33 cellular contexts compared by ENCODE assay signal in genomic region chr17:41794603-41794975, GRCh38. TPM values are rescaled to one million over a fixed set of nuclear protein-coding genes. Genes with fewer than 3 reads are reported as not detected.
DNase-seq lines count a peak whose midpoint lies in the region; ATAC-seq, FAIRE-seq and TF ChIP-seq lines count a peak whose summit lies in the region.
"Had no signal": no experiment of that assay in that cellular context is flagged by ENCODE, and none has a peak within 500 bp of the region (broad histone marks: within the 10 kb centered on the region; RNA-seq: fewer than 3 reads in every experiment).

No MANE protein-coding gene starts in this region.

- H3K4me1 ChIP-seq in A549 (peaks cover 54% of the 10 kb centered on the region), IMR-90 (ENCODE audit: control insufficient read depth, insufficient read depth, low read length) (peaks cover 23% of the 10 kb centered on the region), esophagus squamous epithelium (peaks cover 28 to 69% (median 29%) of the 10 kb centered on the region in 3 donors)
- H3K4me1 ChIP-seq: HAP-1, prostate gland had no signal

- DNase-seq in A549 (ENCODE audit: low read depth in 1 of 2, low spot score in 1 of 2) (no peak), IMR-90 (no peak), esophagus squamous epithelium (lab: John Stamatoyannopoulos, UW) (no peak), nephron progenitor cell (no peak), ecto neural progenitor cell (ENCODE audit: low spot score) (no peak), DMS53 treated with DMSO at 0.1 percent for 48 hours (lab: John Stamatoyannopoulos, UW; ENCODE audit: unreplicated experiment) (no peak), UCSD-AML1 (lab: John Stamatoyannopoulos, UW; ENCODE audit: unreplicated experiment) (no peak)
- DNase-seq: activated CD8-positive, alpha-beta T cell treated with anti-CD3 and anti-CD28 coated beads, Interleukin-2, amount 10 ng/mL, durations not matched to agents 7 days and 5 days; anterior cingulate cortex; caudate nucleus; cortex of kidney; DND-41; KBM-7; MG63; naive B cell; NCI-H1105 treated with DMSO at 0.1 percent for 48 hours; NCI-H2029; NCI-H2227 treated with DMSO at 0.1 percent for 48 hours; NCI-H526 treated with DMSO at 0.1 percent for 48 hours; nucleus accumbens; stimulated activated naive CD4-positive, alpha-beta T cell treated with Interleukin-2 at 50 U/mL for 16 hours; T-helper 17 cell; testis had no signal

- peak overlapping the region; percentile 24; the same call in 1 of the 2 replicates for H4K91ac ChIP-seq in IMR-90 (ENCODE audit: insufficient read depth, low read depth, low read length)

- peak overlapping the region; percentile 33 for H3K14ac ChIP-seq in IMR-90 (replicated peaks; ENCODE audit: low read depth, low read length)

- intact Hi-C loops in IMR-90 (cut with micrococcal nuclease) (no loop called here), esophagus squamous epithelium (cut with DNase I) (no loop called here)

- BruUV-seq in IMR-90 (replicated peaks; lab: Mats Ljungman, UMichigan): no TSS peak

- H3K18ac ChIP-seq in IMR-90 (ENCODE audit: low read depth, low read length): peak overlapping the region; percentile 13

- peak overlapping the region; percentile 68; the same call in 1 of the 2 replicates for H2BK20ac ChIP-seq in IMR-90 (ENCODE audit: low read depth, low read length)

- peak overlapping the region; percentile 73 for H3K4me2 ChIP-seq in A549
- no peak overlapping the region for H3K4me2 ChIP-seq in IMR-90 (ENCODE audit: low read depth, low read length)
- H3K4me2 ChIP-seq: BLaER1 treated with 17β-estradiol and CSF1 and Interleukin-3, amounts not matched to agents 10 nM and 100 nM had no signal

- H3K27ac ChIP-seq in A549 (peak overlapping the region; percentile 86 to 92), IMR-90 (ENCODE audit: insufficient read depth, low read length) (peak overlapping the region; percentile 52; the same call in 1 of the 2 replicates), esophagus squamous epithelium (peak overlapping the region in 3 of 4 donors; percentile 92 to 96 (median 96))
- H3K27ac ChIP-seq: BLaER1 treated with 17β-estradiol and CSF1 and Interleukin-3, amounts not matched to agents 10 nM and 100 nM; esophagus muscularis mucosa; SK-N-MC; testis had no signal

- H3K9ac ChIP-seq in IMR-90 (ENCODE audit: low read depth, low read length): no peak overlapping the region
- H3K9ac ChIP-seq: BLaER1 treated with 17β-estradiol and CSF1 and Interleukin-3, amounts not matched to agents 10 nM and 100 nM had no signal

- H2AK5ac ChIP-seq in IMR-90 (ENCODE audit: low read depth, low read length): peak overlapping the region; percentile 86; the same call in 1 of the 2 replicates

- no peak overlapping the region for H3K56ac ChIP-seq in IMR-90 (ENCODE audit: extremely low read depth, insufficient read depth, low read length)

- no peaks in the 10 kb centered on the region for H4K20me1 ChIP-seq in IMR-90 (ENCODE audit: insufficient read depth, low read length)
- H4K20me1 ChIP-seq: BLaER1 treated with 17β-estradiol and CSF1 and Interleukin-3, amounts not matched to agents 10 nM and 100 nM had no signal

- 95% methylated on average over 5 of the region's 5 CpGs for WGBS in A549 (ENCODE audit: missing lambda C conversion rate)
- WGBS in IMR-90 (ENCODE audit: extremely low coverage in 2 of 2, insufficient read length in 1 of 2), 2 experiments: 80% methylated on average over 2 of the region's 5 CpGs; no CpG with 5 or more reads in 1 of the 2 experiments
- WGBS in esophagus squamous epithelium, 2 donors: 86 to 92% methylated on average over 5 of the region's 5 CpGs

- H2AFZ ChIP-seq in IMR-90 (replicated peaks; ENCODE audit: low read length, poor library complexity): no peak overlapping the region

- dilution Hi-C loops in IMR-90 (cut with HindIII; ENCODE audit: low sequenced_read_pairs, unreplicated experiment): no loop called here

- POLR2A ChIA-PET in A549 (lab: Yijun Ruan, JAX): interaction anchor here (0.7 to 3.2 kb wide), 4 partner anchors 8 to 106 kb away, joined by 4 to 18 read pairs (median 14); partner anchors contain the start of genes EIF1 and JUP
- POLR2A ChIA-PET in IMR-90 (lab: Charles Lee; ENCODE audit: unreplicated experiment): interaction anchor here (0.5 to 0.8 kb wide), 2 partner anchors 8 to 123 kb away, joined by 3 to 5 read pairs; no protein-coding TSS in a partner anchor

- no peak overlapping the region for H3K23ac ChIP-seq in IMR-90 (ENCODE audit: low read depth, low read length)

- H3K27me3 ChIP-seq in IMR-90 (ENCODE audit: control insufficient read depth, insufficient read depth, low read length): no peaks in the 10 kb centered on the region
- H3K27me3 ChIP-seq in esophagus squamous epithelium: no peaks in the 10 kb centered on the region
- H3K27me3 ChIP-seq: BLaER1 treated with 17β-estradiol and CSF1 and Interleukin-3, amounts not matched to agents 10 nM and 100 nM; MG63; testis had no signal

- no peak overlapping the region for H3K4me3 Mint-ChIP-seq in nephron progenitor cell
- H3K4me3 Mint-ChIP-seq: activated CD8-positive, alpha-beta T cell treated with anti-CD3 and anti-CD28 coated beads, Interleukin-2, amount 10 ng/mL, durations not matched to agents 7 days and 5 days; activated naive CD8-positive, alpha-beta T cell; naive B cell; T-helper 17 cell had no signal

- H3K4me3 ChIP-seq in A549 (no peak overlapping the region), IMR-90 (ENCODE audit: insufficient read depth, low read depth, low read length) (no peak overlapping the region), esophagus squamous epithelium (no peak overlapping the region)
- H3K4me3 ChIP-seq: BLaER1 treated with 17β-estradiol and CSF1 and Interleukin-3, amounts not matched to agents 10 nM and 100 nM; esophagus muscularis mucosa; HAP-1; MG63; prostate gland; SK-N-MC; testis had no signal

- in situ Hi-C loops in IMR-90 (cut with MboI; ENCODE audit: low sequenced_read_pairs): no loop called here

- H2BK120ac ChIP-seq in IMR-90 (ENCODE audit: low read depth, low read length): peak overlapping the region; percentile 63; the same call in 1 of the 2 replicates

- peak overlapping the region; percentile 59 for H3K27ac Mint-ChIP-seq in nephron progenitor cell
- H3K27ac Mint-ChIP-seq: activated CD8-positive, alpha-beta T cell treated with anti-CD3 and anti-CD28 coated beads, Interleukin-2, amount 10 ng/mL, durations not matched to agents 7 days and 5 days; activated naive CD8-positive, alpha-beta T cell; T-helper 17 cell had no signal

- TF ChIP-seq CTCF in A549 (IDR thresholded peaks at IDR 0.05) (no peak), IMR-90 (conservative IDR thresholded peaks at IDR 0.05; ENCODE audit: low read depth, low read length) (no peak), esophagus squamous epithelium (IDR thresholded peaks at IDR 0.05) (no peak), nephron progenitor cell (IDR thresholded peaks at IDR 0.05) (no peak)

- H4K5ac ChIP-seq in IMR-90 (ENCODE audit: low read depth, low read length): no peak overlapping the region

- TF ChIP-seq POLR2A in A549 (IDR thresholded peaks at IDR 0.05; ENCODE audit: low read length) (no peak), IMR-90 (IDR thresholded peaks at IDR 0.05; ENCODE audit: low read depth, low read length) (no peak), esophagus squamous epithelium (IDR thresholded peaks at IDR 0.05) (no peak)

- peak overlapping the region; percentile 58 for H2AK9ac ChIP-seq in IMR-90 (replicated peaks; ENCODE audit: low read depth, low read length, poor library complexity)

- peaks cover 13% of the 10 kb centered on the region for H3K9me1 ChIP-seq in IMR-90 (ENCODE audit: insufficient read depth, low read length)

- H3K9me3 ChIP-seq in A549: no peaks in the 10 kb centered on the region
- no peaks in the 10 kb centered on the region for H3K9me3 ChIP-seq in IMR-90 (ENCODE audit: control insufficient read depth, insufficient read depth, low read length)
- H3K9me3 ChIP-seq in esophagus squamous epithelium: no peaks in the 10 kb centered on the region
- H3K9me3 ChIP-seq: BLaER1 treated with 17β-estradiol and CSF1 and Interleukin-3, amounts not matched to agents 10 nM and 100 nM; esophagus muscularis mucosa; HAP-1; MG63; prostate gland; testis had no signal

- no peak for TF ChIP-seq EP300 in A549 (IDR thresholded peaks at IDR 0.05)

- no peaks in the 10 kb centered on the region for H3K79me1 ChIP-seq in IMR-90 (ENCODE audit: low read depth in 1 of 2, low read length in 2 of 2)

- peaks cover 75% of the 10 kb centered on the region for H3K4me1 Mint-ChIP-seq in nephron progenitor cell
- H3K4me1 Mint-ChIP-seq: naive B cell had no signal

- peaks cover 11% of the 10 kb centered on the region for H3K27me3 Mint-ChIP-seq in nephron progenitor cell (ENCODE audit: low read depth, poor library complexity)
- H3K27me3 Mint-ChIP-seq: activated naive CD8-positive, alpha-beta T cell; T-helper 17 cell had no signal

- peak overlapping the region in 1 of 2 experiments; percentile 45; a peak in 2 of 4 replicates for H4K8ac ChIP-seq in IMR-90 (ENCODE audit: low read depth in 2 of 2, low read length in 2 of 2)

- H3K9me3 Mint-ChIP-seq in nephron progenitor cell: no peaks in the 10 kb centered on the region
- H3K9me3 Mint-ChIP-seq: naive B cell had no signal

- FAIRE-seq in A549 (lab: Jason Lieb, UNC): no peak
- FAIRE-seq: frontal cortex, GM18507, islet of Langerhans had no signal

- H3K36me3 ChIP-seq in IMR-90 (ENCODE audit: control insufficient read depth, insufficient read depth, low read length) (no peaks in the 10 kb centered on the region), esophagus squamous epithelium (no peaks in the 10 kb centered on the region)
- H3K36me3 ChIP-seq: BLaER1 treated with 17β-estradiol and CSF1 and Interleukin-3, amounts not matched to agents 10 nM and 100 nM; esophagus muscularis mucosa; HAP-1; MG63; prostate gland had no signal

- CTCF ChIA-PET in A549 (lab: Yijun Ruan, JAX) (interaction anchor here (0.7 to 96.0 kb wide), 3 partner anchors 7 to 1004 kb away, joined by 3 to 3262 read pairs (median 3262); partner anchors contain the start of genes FKBP10, GAST, HAP1 and JUP), IMR-90 (lab: Yijun Ruan, JAX) (no interaction called here)

- no peak for TF ChIP-seq RAD21 in A549 (conservative IDR thresholded peaks at IDR 0.05 in 1 of 2, IDR thresholded peaks at IDR 0.05 in 1 of 2)
- TF ChIP-seq RAD21 in IMR-90 (IDR thresholded peaks at IDR 0.05; ENCODE audit: low read length): no peak

- no peak overlapping the region for H2BK5ac ChIP-seq in IMR-90 (ENCODE audit: low read depth, low read length, poor library complexity, severe bottlenecking)

- no peaks in the 10 kb centered on the region for H3K36me3 Mint-ChIP-seq in nephron progenitor cell (ENCODE audit: low read depth)
- H3K36me3 Mint-ChIP-seq: activated naive CD8-positive, alpha-beta T cell; naive B cell had no signal

- peak overlapping the region; percentile 10 for H3K4ac ChIP-seq in IMR-90 (ENCODE audit: low read depth, low read length)

- no peak for ATAC-seq in A549
- ATAC-seq in IMR-90 (ENCODE audit: low read depth): no peak
- ATAC-seq: activated CD8-positive, alpha-beta T cell treated with anti-CD3 and anti-CD28 coated beads, Interleukin-2, amount 10 ng/mL, durations not matched to agents 7 days and 5 days; T-helper 17 cell had no signal

- peak overlapping the region; percentile 51; the same call in 1 of the 3 replicates for H2BK15ac ChIP-seq in IMR-90 (ENCODE audit: low read depth, low read length)

RNA-seq across cellular contexts. Expression of gene JUP, which starts 8.1 kb away (rescaled TPM):
- polyA plus RNA-seq in A549 (2011; rRNA removed): 54.8 and 110 TPM in 2 replicates
- 93.3 and 130 TPM in 2 replicates for polyA plus RNA-seq in A549 (2012; cell fraction: cytosol; rRNA removed)
- polyA plus RNA-seq in A549 (2012; cell fraction: nucleus; rRNA removed): 256 and 307 TPM in 2 replicates
- polyA plus RNA-seq in A549 (2017; fragmentation: RNase III; extraction: RNeasy Plus Mini Kit Qiagen cat#74134 plus additional on column Dnase treatment): 63.3 to 127 TPM (median 107 TPM) in 3 replicates
- 102 and 136 TPM in 2 replicates for polyA minus RNA-seq in A549 (2011; rRNA and poly(A)+ RNA removed)
- 12.9 and 14.7 TPM in 2 replicates for total RNA-seq in IMR-90 (2012; rRNA removed)
- 27.3 and 28.4 TPM in 2 replicates for polyA plus RNA-seq in IMR-90 (2012; rRNA removed)
- 14.0 and 35.6 TPM in 2 replicates for polyA plus RNA-seq in IMR-90 (2012; cell fraction: cytosol; rRNA removed)
- 17.9 and 32.0 TPM in 2 replicates for polyA plus RNA-seq in IMR-90 (2012; cell fraction: nucleus; rRNA removed; ENCODE audit: low replicate concordance)
- total RNA-seq in esophagus squamous epithelium: 1,000 to 10,000 TPM in 2 of 4 donors, 100 to 1,000 TPM in 2; 709 to 2,355 (median 1,148) TPM

RNA-seq across cellular contexts. Expression of gene P3H4, which starts 17.2 kb away (rescaled TPM):
- polyA plus RNA-seq in A549 (2011; rRNA removed) (32.1 and 36.0 TPM in 2 replicates), A549 (2017; fragmentation: RNase III; extraction: RNeasy Plus Mini Kit Qiagen cat#74134 plus additional on column Dnase treatment) (41.6 to 62.1 TPM (median 52.8 TPM) in 3 replicates), IMR-90 (2012; rRNA removed) (66.7 and 76.9 TPM in 2 replicates)
- 61.6 and 63.9 TPM in 2 replicates for polyA plus RNA-seq in A549 (2012; cell fraction: cytosol; rRNA removed)
- 42.3 and 56.5 TPM in 2 replicates for polyA plus RNA-seq in A549 (2012; cell fraction: nucleus; rRNA removed)
- polyA minus RNA-seq in A549 (2011; rRNA and poly(A)+ RNA removed): 24.5 and 24.7 TPM in 2 replicates
- total RNA-seq in IMR-90 (2012; rRNA removed) (21.5 and 22.2 TPM in 2 replicates), esophagus squamous epithelium (1 to 10 TPM; 2.4 to 7.1 (median 3.7) TPM)
- polyA plus RNA-seq in IMR-90 (2012; cell fraction: cytosol; rRNA removed): 97.5 and 103 TPM in 2 replicates
- 24.6 and 46.5 TPM in 2 replicates for polyA plus RNA-seq in IMR-90 (2012; cell fraction: nucleus; rRNA removed; ENCODE audit: low replicate concordance)

RNA-seq across cellular contexts. Expression of gene FKBP10, which starts 18.2 kb away (rescaled TPM):
- polyA plus RNA-seq in A549 (2011; rRNA removed): 109 and 112 TPM in 2 replicates
- 159 and 188 TPM in 2 replicates for polyA plus RNA-seq in A549 (2012; cell fraction: cytosol; rRNA removed)
- polyA plus RNA-seq in A549 (2012; cell fraction: nucleus; rRNA removed): 819 and 928 TPM in 2 replicates
- polyA plus RNA-seq in A549 (2017; fragmentation: RNase III; extraction: RNeasy Plus Mini Kit Qiagen cat#74134 plus additional on column Dnase treatment): 109 to 121 TPM (median 119 TPM) in 3 replicates
- 95.2 and 115 TPM in 2 replicates for polyA minus RNA-seq in A549 (2011; rRNA and poly(A)+ RNA removed)
- total RNA-seq in IMR-90 (2012; rRNA removed): 156 and 170 TPM in 2 replicates
- polyA plus RNA-seq in IMR-90 (2012; rRNA removed): 984 and 1,083 TPM in 2 replicates
- polyA plus RNA-seq in IMR-90 (2012; cell fraction: cytosol; rRNA removed): 808 and 968 TPM in 2 replicates
- 1,533 and 3,276 TPM in 2 replicates for polyA plus RNA-seq in IMR-90 (2012; cell fraction: nucleus; rRNA removed; ENCODE audit: low replicate concordance)
- 10 to 100 TPM in 2 of 4 donors, 1 to 10 TPM in 1, under 1 TPM in 1; 0.19 to 21.4 (median 8.4) TPM for total RNA-seq in esophagus squamous epithelium
- total RNA-seq: activated CD8-positive, alpha-beta T cell treated with anti-CD3 and anti-CD28 coated beads, Interleukin-2, amount 10 ng/mL, durations not matched to agents 7 days and 5 days; T-helper 17 cell had no signal

RNA-seq across cellular contexts. Expression of gene NT5C3B, which starts 41.4 kb away (rescaled TPM):
- polyA plus RNA-seq in A549 (2011; rRNA removed) (167 and 171 TPM in 2 replicates), A549 (2017; fragmentation: RNase III; extraction: RNeasy Plus Mini Kit Qiagen cat#74134 plus additional on column Dnase treatment) (109 to 118 TPM (median 114 TPM) in 3 replicates), IMR-90 (2012; rRNA removed) (58.0 and 59.9 TPM in 2 replicates)
- 123 and 126 TPM in 2 replicates for polyA plus RNA-seq in A549 (2012; cell fraction: cytosol; rRNA removed)
- polyA plus RNA-seq in A549 (2012; cell fraction: nucleus; rRNA removed): 81.6 and 83.4 TPM in 2 replicates
- 75.3 and 79.7 TPM in 2 replicates for polyA minus RNA-seq in A549 (2011; rRNA and poly(A)+ RNA removed)
- total RNA-seq in IMR-90 (2012; rRNA removed) (83.0 and 92.7 TPM in 2 replicates), esophagus squamous epithelium (10 to 100 TPM; 23.8 to 45.4 (median 30.5) TPM)
- polyA plus RNA-seq in IMR-90 (2012; cell fraction: cytosol; rRNA removed): 47.4 and 50.6 TPM in 2 replicates
- 45.6 and 79.0 TPM in 2 replicates for polyA plus RNA-seq in IMR-90 (2012; cell fraction: nucleus; rRNA removed; ENCODE audit: low replicate concordance)

RNA-seq across cellular contexts. Expression of gene KLHL10, which starts 43.0 kb away (rescaled TPM):
- 0.13 and 0.19 TPM in 2 replicates for polyA plus RNA-seq in A549 (2011; rRNA removed)
- 0.06 and 0.09 TPM in 2 replicates for polyA plus RNA-seq in A549 (2012; cell fraction: cytosol; rRNA removed)
- 0.05 and 0.08 TPM in 2 replicates for polyA plus RNA-seq in A549 (2012; cell fraction: nucleus; rRNA removed)
- polyA plus RNA-seq in A549 (2017; fragmentation: RNase III; extraction: RNeasy Plus Mini Kit Qiagen cat#74134 plus additional on column Dnase treatment): 0.04 to 0.12 TPM (median 0.05 TPM) in 3 replicates
- polyA minus RNA-seq in A549 (2011; rRNA and poly(A)+ RNA removed): 0.54 TPM in 1 of 2 replicates, not detected in the other
- total RNA-seq in IMR-90 (2012; rRNA removed): under 0.01 and 0.18 TPM in 2 replicates
- polyA plus RNA-seq in IMR-90 (2012; rRNA removed): 0.07 TPM in 1 of 2 replicates, not detected in the other
- polyA plus RNA-seq in IMR-90 (2012; cell fraction: cytosol; rRNA removed): 0.08 TPM in 1 of 2 replicates, not detected in the other
- polyA plus RNA-seq in IMR-90 (2012; cell fraction: nucleus; rRNA removed; ENCODE audit: low replicate concordance): 0.05 and 0.34 TPM in 2 replicates
- total RNA-seq in esophagus squamous epithelium: under 1 TPM in 1 of 4 donors, not detected in 3; 0.57 TPM
- total RNA-seq: activated CD8-positive, alpha-beta T cell treated with anti-CD3 and anti-CD28 coated beads, Interleukin-2, amount 10 ng/mL, durations not matched to agents 7 days and 5 days; HT-29; T-helper 17 cell had no signal

Comparison
In these comparisons a context has a peak if more than half of its experiments do, and no peak if none do; other contexts are left out.
1. RNA of gene JUP, which starts 8.1 kb away (total RNA-seq): 709 to 2,355 TPM in esophagus squamous epithelium; 12.9 to 14.7 TPM in IMR-90; every median in the first group is over 10 times any median in the second.
2. Peak in every context shown above with its lines, with median percentiles within 50 percentile points of each other: H3K27ac ChIP-seq.